In genomic region chr20:48816282-48816860, GRCh38 we compare ENCODE assay signal across 22 cellular contexts. TPM values are rescaled to one million over a fixed set of nuclear protein-coding genes. Genes with fewer than 3 reads are reported as not detected.
DNase-seq lines count a peak whose midpoint lies in the region; ATAC-seq and TF ChIP-seq lines count a peak whose summit lies in the region.
"Had no signal": no experiment of that assay in that cellular context is flagged by ENCODE, and none has a peak within 500 bp of the region (broad histone marks: within the 10 kb centered on the region; RNA-seq: fewer than 3 reads in every experiment).

No MANE protein-coding gene starts in this region.

- no peaks in the 10 kb centered on the region for H4K20me1 ChIP-seq in DOHH2 (ENCODE audit: control insufficient read depth, insufficient read depth, low read depth, low read length)

- H3K9me3 ChIP-seq in DOHH2 (ENCODE audit: control insufficient read depth, insufficient read depth, low read length) (no peaks in the 10 kb centered on the region), body of pancreas (no peaks in the 10 kb centered on the region)
- H3K9me3 ChIP-seq: colonic mucosa, HAP-1, upper lobe of left lung had no signal

- H3K36me3 Mint-ChIP-seq in activated CD4-positive, alpha-beta T cell treated with anti-CD3 and anti-CD28 coated beads, Interleukin-2, amount 10 ng/mL, durations not matched to agents 24 days and 14 days (ENCODE audit: low read depth): peaks cover 49% of the 10 kb centered on the region
- no peaks in the 10 kb centered on the region for H3K36me3 Mint-ChIP-seq in activated naive CD8-positive, alpha-beta T cell
- H3K36me3 Mint-ChIP-seq in naive thymus-derived CD8-positive, alpha-beta T cell: peaks cover 0 to 6% (median 3%) of the 10 kb centered on the region in 3 donors

- no peaks in the 10 kb centered on the region for H3K9me2 ChIP-seq in DOHH2 (replicated peaks; ENCODE audit: control insufficient read depth, low read length)

- H3K4me1 ChIP-seq in DOHH2 (ENCODE audit: control insufficient read depth, low read length) (peaks cover 54% of the 10 kb centered on the region), body of pancreas (no peaks in the 10 kb centered on the region)
- H3K4me1 ChIP-seq: colonic mucosa, HAP-1 had no signal

- H3K27me3 Mint-ChIP-seq in activated CD4-positive, alpha-beta T cell treated with anti-CD3 and anti-CD28 coated beads, Interleukin-2, amount 10 ng/mL, durations not matched to agents 24 days and 14 days: no peaks in the 10 kb centered on the region
- H3K27me3 Mint-ChIP-seq in activated naive CD8-positive, alpha-beta T cell: no peaks in the 10 kb centered on the region
- H3K27me3 Mint-ChIP-seq in naive thymus-derived CD8-positive, alpha-beta T cell: no peaks in the 10 kb centered on the region

- no peak for DNase-seq in activated CD4-positive, alpha-beta T cell treated with anti-CD3 and anti-CD28 coated beads, Interleukin-2, amount 10 ng/mL, durations not matched to agents 24 days and 14 days
- DNase-seq in activated CD4-positive, alpha-beta T cell treated with anti-CD3 and anti-CD28 coated beads for 4 hours: no peak
- no peak for DNase-seq in naive thymus-derived CD8-positive, alpha-beta T cell
- DNase-seq in body of pancreas: no peak
- no peak for DNase-seq in effector CD4-positive, alpha-beta T cell
- no peak for DNase-seq in HK-2 (ENCODE audit: unreplicated experiment)
- DNase-seq: activated gamma-delta T cell treated with Interleukin-2 at 50 U/mL for 16 hours; colonic mucosa; DMS153; foreskin fibroblast; hippocampal formation; islet precursor cell; NCI-H1417 treated with DMSO at 0.1 percent for 48 hours; NCI-H2171 treated with DMSO at 0.1 percent for 48 hours; OCI-M1; SIG-M5; stimulated activated CD4-positive, alpha-beta T cell treated with anti-CD3 and anti-CD28 coated beads, Interleukin-2, amount 100 ng/mL, for 24 hours; upper lobe of left lung had no signal

- H3K27me3 ChIP-seq in DOHH2 (ENCODE audit: control insufficient read depth, low read length) (no peaks in the 10 kb centered on the region), body of pancreas (no peaks in the 10 kb centered on the region)
- H3K27me3 ChIP-seq: colonic mucosa, upper lobe of left lung had no signal

- H3K4me1 Mint-ChIP-seq in activated CD4-positive, alpha-beta T cell treated with anti-CD3 and anti-CD28 coated beads, Interleukin-2, amount 10 ng/mL, durations not matched to agents 24 days and 14 days: peaks cover 60% of the 10 kb centered on the region
- H3K4me1 Mint-ChIP-seq in activated naive CD8-positive, alpha-beta T cell (ENCODE audit: low read depth): peaks cover 62% of the 10 kb centered on the region
- peaks cover 7 to 74% (median 28%) of the 10 kb centered on the region in 4 donors for H3K4me1 Mint-ChIP-seq in naive thymus-derived CD8-positive, alpha-beta T cell

- TF ChIP-seq CTCF in DOHH2 (IDR thresholded peaks at IDR 0.05; ENCODE audit: low read depth, low read length, poor library complexity, severe bottlenecking) (no peak), body of pancreas (IDR thresholded peaks at IDR 0.05) (no peak)

- H3K27ac ChIP-seq in DOHH2 (ENCODE audit: low read depth, low read length) (peak overlapping the region; percentile 79), body of pancreas (no peak overlapping the region)
- H3K27ac ChIP-seq: colonic mucosa had no signal

- peaks cover 23% of the 10 kb centered on the region for H3F3A ChIP-seq in DOHH2 (ENCODE audit: control insufficient read depth, insufficient read depth)

- peak in 1 of 2 donors; percentile 17 for ATAC-seq in naive thymus-derived CD8-positive, alpha-beta T cell
- no peak for ATAC-seq in body of pancreas

- no peaks in the 10 kb centered on the region for H3K9me3 Mint-ChIP-seq in activated CD4-positive, alpha-beta T cell treated with anti-CD3 and anti-CD28 coated beads, Interleukin-2, amount 10 ng/mL, durations not matched to agents 24 days and 14 days
- H3K9me3 Mint-ChIP-seq in activated naive CD8-positive, alpha-beta T cell (ENCODE audit: low read depth): no peaks in the 10 kb centered on the region
- no peaks in the 10 kb centered on the region for H3K9me3 Mint-ChIP-seq in naive thymus-derived CD8-positive, alpha-beta T cell

- peak overlapping the region; percentile 84 for H3K27ac Mint-ChIP-seq in activated CD4-positive, alpha-beta T cell treated with anti-CD3 and anti-CD28 coated beads, Interleukin-2, amount 10 ng/mL, durations not matched to agents 24 days and 14 days
- peak overlapping the region; percentile 95 for H3K27ac Mint-ChIP-seq in activated naive CD8-positive, alpha-beta T cell
- H3K27ac Mint-ChIP-seq in naive thymus-derived CD8-positive, alpha-beta T cell: peak overlapping the region in 8 of 10 donors; percentile 93 to 98 (median 97)

- no peak for TF ChIP-seq POLR2A in body of pancreas (IDR thresholded peaks at IDR 0.05)

- no peaks in the 10 kb centered on the region for H3K79me2 ChIP-seq in DOHH2 (ENCODE audit: control insufficient read depth, low read length)

- WGBS in body of pancreas, 2 donors: 92 to 93% methylated on average over 8 to 9 of the region's 9 CpGs

- intact Hi-C loops in activated CD4-positive, alpha-beta T cell treated with anti-CD3 and anti-CD28 coated beads, Interleukin-2, amount 10 ng/mL, durations not matched to agents 24 days and 14 days (cut with micrococcal nuclease): no loop called here
- intact Hi-C loops in body of pancreas (cut with DNase I): no loop called here

- H3K36me3 ChIP-seq in DOHH2 (ENCODE audit: control insufficient read depth, low read length): no peaks in the 10 kb centered on the region
- no peaks in the 10 kb centered on the region for H3K36me3 ChIP-seq in body of pancreas (replicated peaks in 1 of 2; ENCODE audit: insufficient read depth in 1 of 2, low read depth in 2 of 2)
- H3K36me3 ChIP-seq: colonic mucosa, HAP-1 had no signal

- no peak overlapping the region for H3K4me2 ChIP-seq in DOHH2 (ENCODE audit: low read length)

- H3K4me3 Mint-ChIP-seq in activated CD4-positive, alpha-beta T cell treated with anti-CD3 and anti-CD28 coated beads, Interleukin-2, amount 10 ng/mL, durations not matched to agents 24 days and 14 days: no peak overlapping the region
- H3K4me3 Mint-ChIP-seq in activated naive CD8-positive, alpha-beta T cell: peak overlapping the region; percentile 71
- peak overlapping the region in 9 of 10 donors; percentile 62 to 97 (median 66) for H3K4me3 Mint-ChIP-seq in naive thymus-derived CD8-positive, alpha-beta T cell

- no peak overlapping the region for H3K4me3 ChIP-seq in DOHH2 (ENCODE audit: low read length)
- no peak overlapping the region for H3K4me3 ChIP-seq in body of pancreas
- H3K4me3 ChIP-seq: colonic mucosa, HAP-1, lung, upper lobe of left lung had no signal

- POLR2A ChIA-PET in naive thymus-derived CD8-positive, alpha-beta T cell (lab: Charles Lee): interaction anchor here (6.2 kb wide), 1 partner anchor 12 kb away, joined by 43 read pairs; the partner anchor contains the start of gene PREX1

RNA-seq across cellular contexts. Expression of gene PREX1, which starts 11.4 kb away (rescaled TPM):
- 64.3 and 65.5 TPM in 2 replicates for total RNA-seq in activated CD4-positive, alpha-beta T cell treated with anti-CD3 and anti-CD28 coated beads, Interleukin-2, amount 10 ng/mL, durations not matched to agents 24 days and 14 days
- 100 to 1,000 TPM; 140 to 141 TPM for total RNA-seq in naive thymus-derived CD8-positive, alpha-beta T cell
- polyA plus RNA-seq in naive thymus-derived CD8-positive, alpha-beta T cell: 10 to 100 TPM; 14.4 to 38.5 (median 20.9) TPM
- total RNA-seq in body of pancreas: 10 to 100 TPM in 1 of 2 donors, 1 to 10 TPM in 1; 9.1 to 14.5 TPM
